13 cellular contexts compared by ENCODE assay signal in genomic region chr2:150570712-150571111, GRCh38.
DNase-seq lines count a peak whose midpoint lies in the region; ATAC-seq and TF ChIP-seq lines count a peak whose summit lies in the region.
"Had no signal": no experiment of that assay in that cellular context is flagged by ENCODE, and none has a peak within 500 bp of the region (broad histone marks: within the 10 kb centered on the region; RNA-seq: fewer than 3 reads in every experiment).

No MANE protein-coding gene starts in this region.

- H3K27ac ChIP-seq in GM23248 (peak overlapping the region; percentile 65), smooth muscle cell (ENCODE audit: low read depth) (peak overlapping the region; percentile 66), right atrium auricular region (no peak overlapping the region)
- H3K27ac ChIP-seq: gastroesophageal sphincter, left ventricle myocardium inferior had no signal

- H3K9ac ChIP-seq in GM23248, result peak overlapping the region; percentile 20; the same call in 1 of the 2 replicates
- H3K9ac ChIP-seq in smooth muscle cell (ENCODE audit: low read depth), result peak overlapping the region; percentile 16

- H3K4me3 ChIP-seq in GM23248, result peak overlapping the region; percentile 22; the same call in 1 of the 2 replicates
- H3K4me3 ChIP-seq in fibroblast of pulmonary artery (replicated peaks; ENCODE audit: low read depth, low read length), result no peak overlapping the region
- no peak overlapping the region for H3K4me3 ChIP-seq in smooth muscle cell
- no peak overlapping the region for H3K4me3 ChIP-seq in right atrium auricular region
- H3K4me3 ChIP-seq: gastroesophageal sphincter, GM12878, HAP-1, left ventricle myocardium inferior had no signal

- no peaks in the 10 kb centered on the region for H3K9me2 ChIP-seq in GM23248 (ENCODE audit: insufficient read depth)

- TF ChIP-seq CTCF in fibroblast of pulmonary artery (IDR thresholded peaks at IDR 0.05; ENCODE audit: low read length, missing control alignments) (no peak), smooth muscle cell (IDR thresholded peaks at IDR 0.05; ENCODE audit: borderline replicate concordance, insufficient read depth, poor library complexity, severe bottlenecking) (no peak), right atrium auricular region (IDR thresholded peaks at IDR 0.05) (no peak)

- no peak for ATAC-seq in GM19452 (IDR thresholded peaks at IDR 0.05; ENCODE audit: unreplicated experiment)
- ATAC-seq: activated CD4-positive, alpha-beta T cell treated with anti-CD3 and anti-CD28 coated beads for 36 hours; gastroesophageal sphincter; GM12878 had no signal

- H3K27me3 ChIP-seq in GM23248 (replicated peaks; ENCODE audit: insufficient read depth) (no peaks in the 10 kb centered on the region), smooth muscle cell (ENCODE audit: low read depth) (no peaks in the 10 kb centered on the region), right atrium auricular region (no peaks in the 10 kb centered on the region)
- H3K27me3 ChIP-seq: gastroesophageal sphincter had no signal

- WGBS in GM23248 (ENCODE audit: low coverage in 1 of 2, low lambda C conversion rate in 2 of 2, missing lambda C conversion rate in 2 of 2), 2 experiments, result 0% methylated on average over 1 of the region's 1 CpG
- WGBS in smooth muscle cell (ENCODE audit: low lambda C conversion rate), result 47% methylated on average over 1 of the region's 1 CpG

- no peaks in the 10 kb centered on the region for H4K20me1 ChIP-seq in GM23248 (ENCODE audit: insufficient read depth)
- no peaks in the 10 kb centered on the region for H4K20me1 ChIP-seq in smooth muscle cell (ENCODE audit: low read depth)

- peak; percentile 86 for DNase-seq in GM23248
- DNase-seq in SW 1271 (lab: John Stamatoyannopoulos, UW), result peak; percentile 5 to 62
- DNase-seq in fibroblast of pulmonary artery (ENCODE audit: low read depth), result peak; percentile 87
- no peak for DNase-seq in smooth muscle cell (lab: John Stamatoyannopoulos, UW; ENCODE audit: unreplicated experiment)
- no peak for DNase-seq in DMS79 treated with DMSO at 0.1 percent for 48 hours (lab: John Stamatoyannopoulos, UW)
- no peak for DNase-seq in right atrium auricular region (ENCODE audit: low spot score)
- DNase-seq: activated CD4-positive, alpha-beta T cell treated with anti-CD3 and anti-CD28 coated beads for 36 hours; left ventricle myocardium inferior; NCI-H187 treated with DMSO at 0.1 percent for 48 hours had no signal

- in situ Hi-C loops in GM23248 (cut with MboI), result no loop called here

- no peak overlapping the region for H2AFZ ChIP-seq in GM23248
- H2AFZ ChIP-seq in smooth muscle cell (ENCODE audit: low read depth), result no peak overlapping the region

- H3K79me2 ChIP-seq in GM23248 (ENCODE audit: insufficient read depth) (no peaks in the 10 kb centered on the region), smooth muscle cell (ENCODE audit: low read depth) (no peaks in the 10 kb centered on the region)

- H3K36me3 ChIP-seq in GM23248 (ENCODE audit: low read depth) (no peaks in the 10 kb centered on the region), smooth muscle cell (ENCODE audit: low read depth) (no peaks in the 10 kb centered on the region), right atrium auricular region (no peaks in the 10 kb centered on the region)
- H3K36me3 ChIP-seq: gastroesophageal sphincter, HAP-1, left ventricle myocardium inferior had no signal

- H3K4me1 ChIP-seq in GM23248 (ENCODE audit: insufficient read depth) (peaks cover 53% of the 10 kb centered on the region), smooth muscle cell (ENCODE audit: low read depth) (peaks cover 4% of the 10 kb centered on the region), right atrium auricular region (no peaks in the 10 kb centered on the region)
- H3K4me1 ChIP-seq: gastroesophageal sphincter, HAP-1, left ventricle myocardium inferior had no signal

- H3F3A ChIP-seq in GM23248 (ENCODE audit: insufficient read depth) (peaks cover 37% of the 10 kb centered on the region), smooth muscle cell (ENCODE audit: low read depth) (peaks cover 11% of the 10 kb centered on the region)

- peak overlapping the region; percentile 56 for H3K4me2 ChIP-seq in GM23248 (ENCODE audit: unreplicated experiment)
- peak overlapping the region; percentile 50 for H3K4me2 ChIP-seq in smooth muscle cell

- H3K9me3 ChIP-seq in GM23248 (ENCODE audit: low read depth) (no peaks in the 10 kb centered on the region), smooth muscle cell (replicated peaks; ENCODE audit: low read depth) (no peaks in the 10 kb centered on the region), right atrium auricular region (no peaks in the 10 kb centered on the region)
- H3K9me3 ChIP-seq: gastroesophageal sphincter, HAP-1, left ventricle myocardium inferior had no signal

Comparison
In these comparisons a context has a peak if more than half of its experiments do, and no peak if none do; other contexts are left out.
1. DNase-seq: peak in GM23248 (single experiment), SW 1271 (2 of 2) and fibroblast of pulmonary artery (single experiment); none in smooth muscle cell (single experiment), DMS79 treated with DMSO at 0.1 percent for 48 hours (single experiment) and right atrium auricular region (single experiment).
2. H3K27ac ChIP-seq: peak in GM23248 (single experiment) and smooth muscle cell (single experiment); none in right atrium auricular region (0 of 2).